ENCODE assay signal across 27 cellular contexts in genomic region chr10:5233324-5233723, GRCh38. TPM values are rescaled to one million over a fixed set of nuclear protein-coding genes. Genes with fewer than 3 reads are reported as not detected.
A peak's percentile ranks its signal among the peaks of the same experiment; 100 is the strongest.
DNase-seq lines count a peak whose midpoint lies in the region; ATAC-seq, FAIRE-seq and TF ChIP-seq lines count a peak whose summit lies in the region.
"Had no signal": no experiment of that assay in that cellular context is flagged by ENCODE, and none has a peak within 500 bp of the region (broad histone marks: within the 10 kb centered on the region; RNA-seq: fewer than 3 reads in every experiment).

No MANE protein-coding gene starts in this region.

- POLR2A ChIA-PET in A549 (lab: Yijun Ruan, JAX): no interaction called here

- 88% methylated on average over 2 of the region's 2 CpGs for WGBS in A549 (ENCODE audit: missing lambda C conversion rate)

- FAIRE-seq in A549 (lab: Jason Lieb, UNC): no peak
- FAIRE-seq: GM12878, GM12892, GM18507 had no signal

- peaks cover 23% of the 10 kb centered on the region; the same call in 2 of the 3 replicates for H3K9me3 ChIP-seq in A549
- no peaks in the 10 kb centered on the region for H3K9me3 ChIP-seq in neutrophil
- H3K9me3 ChIP-seq in Peyer's patch: no peaks in the 10 kb centered on the region
- H3K9me3 ChIP-seq: BE2C, BLaER1 had no signal

- H3K4me3 ChIP-seq in A549: no peak overlapping the region
- H3K4me3 ChIP-seq in neutrophil (ENCODE audit: low read depth in 1 of 2, low read length in 1 of 2): no peak overlapping the region
- no peak overlapping the region for H3K4me3 ChIP-seq in Peyer's patch
- H3K4me3 ChIP-seq: BLaER1, GM12878 had no signal

- peaks cover 16% of the 10 kb centered on the region for H3K4me1 ChIP-seq in A549
- H3K4me1 ChIP-seq in neutrophil (ENCODE audit: control insufficient read depth in 1 of 2, insufficient read depth in 1 of 2, low read depth in 1 of 2, low read length in 1 of 2): peaks cover 22 to 24% of the 10 kb centered on the region in 2 experiments
- H3K4me1 ChIP-seq in Peyer's patch: no peaks in the 10 kb centered on the region
- H3K4me1 ChIP-seq: BE2C, BLaER1 had no signal

- H3K36me3 ChIP-seq in neutrophil (no peaks in the 10 kb centered on the region), Peyer's patch (no peaks in the 10 kb centered on the region)
- H3K36me3 ChIP-seq: BE2C, BLaER1 had no signal

- DNase-seq in A549 (ENCODE audit: low read depth in 1 of 2, low spot score in 1 of 2): no peak
- no peak for DNase-seq in left lobe of liver (ENCODE audit: low spot score)
- no peak for DNase-seq in ureter (ENCODE audit: low spot score)
- no peak for DNase-seq in Peyer's patch
- DNase-seq: ACHN; BE2C; C1 segment of cervical spinal cord; CD4-positive, alpha-beta memory T cell; CD4-positive, CD25-positive, alpha-beta regulatory T cell; CD8-positive, alpha-beta memory T cell; COR-L47; DMS 273 treated with DMSO at 0.1 percent for 48 hours; DMS79; DND-41; GDM1 had no signal

- peak overlapping the region; percentile 61 to 81; a peak in 2 of 6 replicates for H3K27ac ChIP-seq in A549
- H3K27ac ChIP-seq in neutrophil: peak overlapping the region; percentile 84
- H3K27ac ChIP-seq in Peyer's patch: no peak overlapping the region
- H3K27ac ChIP-seq: 22Rv1, BLaER1 had no signal

- TF ChIP-seq CTCF in A549 (IDR thresholded peaks at IDR 0.05): no peak
- no peak for TF ChIP-seq CTCF in neutrophil (IDR thresholded peaks at IDR 0.05)
- no peak for TF ChIP-seq CTCF in Peyer's patch (IDR thresholded peaks at IDR 0.05)

- ATAC-seq in A549: no peak
- ATAC-seq in left lobe of liver: peak; percentile 6
- ATAC-seq: GM12878 had no signal

- no peak for TF ChIP-seq EP300 in A549 (IDR thresholded peaks at IDR 0.05)

- no peaks in the 10 kb centered on the region for H3K27me3 ChIP-seq in neutrophil
- H3K27me3 ChIP-seq in Peyer's patch: no peaks in the 10 kb centered on the region
- H3K27me3 ChIP-seq: BE2C, BLaER1 had no signal

- TF ChIP-seq POLR2A in A549 (IDR thresholded peaks at IDR 0.05; ENCODE audit: low read length): no peak
- TF ChIP-seq POLR2A in Peyer's patch (IDR thresholded peaks at IDR 0.05): no peak

- TF ChIP-seq RAD21 in A549 (conservative IDR thresholded peaks at IDR 0.05 in 1 of 2, IDR thresholded peaks at IDR 0.05 in 1 of 2): no peak

- CTCF ChIA-PET in A549 (lab: Yijun Ruan, JAX): interaction anchor here (0.7 to 1.0 kb wide), 2 partner anchors 23 to 641 kb away, joined by 3 read pairs; no protein-coding TSS in a partner anchor

- H3K4me2 ChIP-seq in A549: no peak overlapping the region; the same call in 2 of the 3 replicates
- H3K4me2 ChIP-seq: BLaER1 had no signal

TF ChIP-seq in A549, 52 proteins besides CTCF, POLR2A, EP300 and RAD21:
- no peak for TF ChIP-seq BCL3 (IDR thresholded peaks at IDR 0.05)
- no peak for TF ChIP-seq POLR2AphosphoS2 (conservative IDR thresholded peaks at IDR 0.05; ENCODE audit: low read length)
- no peak for TF ChIP-seq TFCP2L1 (CRISPR knock-in tag; IDR thresholded peaks at IDR 0.05)

RNA-seq across cellular contexts. Expression of gene AKR1C4, which starts 36.7 kb away (rescaled TPM):
- polyA plus RNA-seq in A549 (2011; rRNA removed): 1.1 and 1.2 TPM in 2 replicates
- polyA plus RNA-seq in A549 (2012; cell fraction: cytosol; rRNA removed): 0.34 and 0.60 TPM in 2 replicates
- 0.25 and 0.26 TPM in 2 replicates for polyA plus RNA-seq in A549 (2012; cell fraction: nucleus; rRNA removed)
- polyA plus RNA-seq in A549 (2017; fragmentation: RNase III; extraction: RNeasy Plus Mini Kit Qiagen cat#74134 plus additional on column Dnase treatment): 0.37 to 0.58 TPM (median 0.54 TPM) in 3 replicates
- polyA minus RNA-seq in A549 (2011; rRNA and poly(A)+ RNA removed): 0.45 and 0.49 TPM in 2 replicates
- total RNA-seq in left lobe of liver: 292 TPM
- not detected for total RNA-seq in ureter
- total RNA-seq in Peyer's patch: 1 to 10 TPM in 1 of 4 donors, not detected in 3; 1.1 TPM
- total RNA-seq: A172; A673; CD4-positive, alpha-beta memory T cell; CD4-positive, CD25-positive, alpha-beta regulatory T cell; CD8-positive, alpha-beta memory T cell; Daoy; G401; GM12878 had no signal
- polyA plus RNA-seq: AG04450; CD14-positive monocyte; CD4-positive, alpha-beta memory T cell; CD4-positive, CD25-positive, alpha-beta regulatory T cell; CD8-positive, alpha-beta memory T cell had no signal

RNA-seq across cellular contexts. Expression of gene AKR1C8, which starts 48.4 kb away (rescaled TPM):
- polyA plus RNA-seq in A549 (2011; rRNA removed) (0.52 and 0.62 TPM in 2 replicates), A549 (2017; fragmentation: RNase III; extraction: RNeasy Plus Mini Kit Qiagen cat#74134 plus additional on column Dnase treatment) (0.10 to 0.16 TPM (median 0.13 TPM) in 3 replicates)
- 0.05 and 0.12 TPM in 2 replicates for polyA plus RNA-seq in A549 (2012; cell fraction: cytosol; rRNA removed)
- 0.36 and 0.47 TPM in 2 replicates for polyA plus RNA-seq in A549 (2012; cell fraction: nucleus; rRNA removed)
- polyA minus RNA-seq in A549 (2011; rRNA and poly(A)+ RNA removed): 0.78 and 0.95 TPM in 2 replicates
- total RNA-seq in left lobe of liver (24.7 TPM), ureter (not detected), Peyer's patch (under 1 TPM in 1 of 4 donors, not detected in 3; 0.53 TPM)
- total RNA-seq: A172, Daoy, G401, GM12878 had no signal
- polyA plus RNA-seq: AG04450; CD14-positive monocyte; CD4-positive, alpha-beta memory T cell; CD8-positive, alpha-beta memory T cell had no signal

Comparison
In these comparisons a context has a peak if more than half of its experiments do, and no peak if none do; other contexts are left out.
1. H3K27ac ChIP-seq: peak in A549 (2 of 2) and neutrophil (single experiment); none in Peyer's patch (0 of 4).
2. RNA of gene AKR1C4, which starts 36.7 kb away (total RNA-seq): 292 TPM in left lobe of liver (single experiment); 1.1 TPM in Peyer's patch and not detected in ureter (single experiment); every median in the first group is over 100 times any median in the second.
3. RNA of gene AKR1C8, which starts 48.4 kb away (total RNA-seq): 24.7 TPM in left lobe of liver (single experiment); not detected in ureter (single experiment) and 0.53 TPM in Peyer's patch; every median in the first group is over 10 times any median in the second.